In the genomic region with DNA sequence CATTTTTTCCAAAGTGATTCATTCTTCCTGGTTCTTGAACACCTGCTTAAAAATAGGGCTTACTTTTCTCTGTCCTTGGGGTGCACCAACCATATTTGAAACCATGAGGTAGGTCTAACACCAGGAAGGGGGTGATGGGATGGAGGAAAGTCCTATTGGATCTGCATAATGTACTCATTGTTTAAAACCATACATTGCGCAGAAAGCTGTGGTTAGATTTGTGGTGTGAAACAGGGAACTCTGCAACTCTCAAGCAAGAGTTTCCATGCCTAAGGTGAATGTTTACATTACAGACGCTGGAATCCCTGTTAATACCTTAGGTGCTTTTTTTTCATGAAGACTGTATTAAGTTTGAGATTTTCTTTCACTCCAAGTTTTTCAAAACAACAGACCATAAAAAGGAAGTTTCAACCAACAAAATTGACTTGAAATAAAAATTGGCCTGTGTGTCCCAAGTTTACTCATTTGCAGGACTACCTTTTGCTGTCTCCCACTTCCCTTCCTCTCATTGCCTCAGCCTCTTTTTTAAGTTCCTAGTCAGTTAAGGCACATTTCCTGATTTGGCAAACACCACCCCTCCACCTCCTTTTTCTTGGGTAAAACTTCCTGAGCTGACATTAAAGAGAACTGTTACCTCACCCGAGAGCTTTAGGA, we compare ENCODE assay signal across 18 cellular contexts. TPM values are rescaled to one million over a fixed set of nuclear protein-coding genes. Genes with fewer than 3 reads are reported as not detected.
A peak's percentile ranks its signal among the peaks of the same experiment; 100 is the strongest.
DNase-seq lines count a peak whose midpoint lies in the region; ATAC-seq and TF ChIP-seq lines count a peak whose summit lies in the region.
"Had no signal": no experiment of that assay in that cellular context is flagged by ENCODE, and none has a peak within 500 bp of the region (broad histone marks: within the 10 kb centered on the region; RNA-seq: fewer than 3 reads in every experiment).

No MANE protein-coding gene starts in this region.

- DNase-seq in activated CD8-positive, alpha-beta T cell treated with anti-CD3 and anti-CD28 coated beads for 36 hours, result no peak
- DNase-seq in activated CD8-positive, alpha-beta T cell treated with anti-CD3 and anti-CD28 coated beads, Interleukin-2, amount 10 ng/mL, durations not matched to agents 7 days and 5 days, result no peak
- DNase-seq in NOMO-1 (lab: John Stamatoyannopoulos, UW; ENCODE audit: unreplicated experiment in 2 of 2) (peak; percentile 75 to 82), esophagus squamous epithelium (lab: John Stamatoyannopoulos, UW) (no peak), cerebellar nuclear complex (lab: John Stamatoyannopoulos, UW) (no peak), NCI-H446 treated with DMSO at 0.1 percent for 48 hours (lab: John Stamatoyannopoulos, UW) (no peak), PC-3 (no peak)
- DNase-seq in stimulated activated naive B cell treated with anti-CD40 and anti-IgM and Interleukin-4, amounts not matched to agents 10 μg/mL and 1 μg/mL and 100 μg/mL, for 72 hours, result no peak
- DNase-seq: activated CD4-positive, alpha-beta T cell treated with anti-CD3 and anti-CD28 coated beads for 4 hours; Caco-2; cortex of kidney; NCI-H2171 treated with DMSO at 0.1 percent for 48 hours; OCI-M1; T-cell had no signal

- TF ChIP-seq POLR2A in esophagus squamous epithelium (IDR thresholded peaks at IDR 0.05), result no peak

- no peaks in the 10 kb centered on the region for H3K9me3 Mint-ChIP-seq in activated CD8-positive, alpha-beta T cell treated with anti-CD3 and anti-CD28 coated beads for 36 hours
- H3K9me3 Mint-ChIP-seq in activated CD8-positive, alpha-beta T cell treated with anti-CD3 and anti-CD28 coated beads, Interleukin-2, amount 10 ng/mL, durations not matched to agents 7 days and 5 days (ENCODE audit: insufficient read depth), result no peaks in the 10 kb centered on the region
- no peaks in the 10 kb centered on the region for H3K9me3 Mint-ChIP-seq in stimulated activated naive B cell treated with anti-CD40 and anti-IgM and Interleukin-4, amounts not matched to agents 10 μg/mL and 1 μg/mL and 100 μg/mL, for 72 hours
- H3K9me3 Mint-ChIP-seq: nephron, T-cell had no signal

- H3K27ac ChIP-seq in esophagus squamous epithelium, result peak overlapping the region in 3 of 4 donors; percentile 22 to 49 (median 39)
- H3K27ac ChIP-seq in PC-3 (ENCODE audit: low read length), result no peak overlapping the region
- H3K27ac ChIP-seq: A549 had no signal

- no peak for TF ChIP-seq CTCF in activated CD8-positive, alpha-beta T cell treated with anti-CD3 and anti-CD28 coated beads for 36 hours (IDR thresholded peaks at IDR 0.05)
- no peak for TF ChIP-seq CTCF in esophagus squamous epithelium (IDR thresholded peaks at IDR 0.05)
- no peak for TF ChIP-seq CTCF in PC-3 (conservative IDR thresholded peaks at IDR 0.05; ENCODE audit: low read depth, low read length)

- no peak overlapping the region for H3K9ac ChIP-seq in PC-3 (ENCODE audit: low read length)

- H3K79me2 ChIP-seq in PC-3 (ENCODE audit: low read length), result no peaks in the 10 kb centered on the region

- POLR2A ChIA-PET in activated CD8-positive, alpha-beta T cell treated with anti-CD3 and anti-CD28 coated beads for 36 hours (lab: Charles Lee), result interaction anchor here (1.0 kb wide), 1 partner anchor 21 kb away, joined by 3 read pairs; no protein-coding TSS in a partner anchor
- POLR2A ChIA-PET in activated CD8-positive, alpha-beta T cell treated with anti-CD3 and anti-CD28 coated beads, Interleukin-2, amount 10 ng/mL, durations not matched to agents 7 days and 5 days (lab: Charles Lee), result no interaction called here
- POLR2A ChIA-PET in PC-3 (lab: Charles Lee; ENCODE audit: unreplicated experiment), result no interaction called here

- peak overlapping the region; percentile 52 for H3K27ac Mint-ChIP-seq in activated CD8-positive, alpha-beta T cell treated with anti-CD3 and anti-CD28 coated beads for 36 hours
- no peak overlapping the region for H3K27ac Mint-ChIP-seq in activated CD8-positive, alpha-beta T cell treated with anti-CD3 and anti-CD28 coated beads, Interleukin-2, amount 10 ng/mL, durations not matched to agents 7 days and 5 days
- H3K27ac Mint-ChIP-seq in stimulated activated naive B cell treated with anti-CD40 and anti-IgM and Interleukin-4, amounts not matched to agents 10 μg/mL and 1 μg/mL and 100 μg/mL, for 72 hours, result no peak overlapping the region
- H3K27ac Mint-ChIP-seq: nephron had no signal

- no peaks in the 10 kb centered on the region for H3K9me3 ChIP-seq in esophagus squamous epithelium
- no peaks in the 10 kb centered on the region for H3K9me3 ChIP-seq in PC-3 (ENCODE audit: low read length)
- H3K9me3 ChIP-seq: A549, Caco-2, HAP-1, left lung had no signal

- H3K4me1 ChIP-seq in esophagus squamous epithelium, result peaks cover 0 to 19% (median 0%) of the 10 kb centered on the region in 3 donors
- H3K4me1 ChIP-seq in PC-3 (ENCODE audit: insufficient read depth, low read length), result no peaks in the 10 kb centered on the region
- H3K4me1 ChIP-seq: A549, Caco-2, HAP-1 had no signal

- 38 to 42% methylated on average over 3 of the region's 3 CpGs for WGBS in esophagus squamous epithelium, 2 donors

- no peak overlapping the region for H3K4me3 Mint-ChIP-seq in activated CD8-positive, alpha-beta T cell treated with anti-CD3 and anti-CD28 coated beads for 36 hours
- no peak overlapping the region for H3K4me3 Mint-ChIP-seq in activated CD8-positive, alpha-beta T cell treated with anti-CD3 and anti-CD28 coated beads, Interleukin-2, amount 10 ng/mL, durations not matched to agents 7 days and 5 days
- H3K4me3 Mint-ChIP-seq in stimulated activated naive B cell treated with anti-CD40 and anti-IgM and Interleukin-4, amounts not matched to agents 10 μg/mL and 1 μg/mL and 100 μg/mL, for 72 hours, result no peak overlapping the region
- H3K4me3 Mint-ChIP-seq: nephron, T-cell had no signal

- BruUV-seq in PC-3 (replicated peaks; lab: Mats Ljungman, UMichigan), result no TSS peak

- H3K27me3 Mint-ChIP-seq in activated CD8-positive, alpha-beta T cell treated with anti-CD3 and anti-CD28 coated beads for 36 hours, result peaks cover 7% of the 10 kb centered on the region
- peaks cover 3% of the 10 kb centered on the region for H3K27me3 Mint-ChIP-seq in activated CD8-positive, alpha-beta T cell treated with anti-CD3 and anti-CD28 coated beads, Interleukin-2, amount 10 ng/mL, durations not matched to agents 7 days and 5 days (ENCODE audit: low read depth)
- H3K27me3 Mint-ChIP-seq in stimulated activated naive B cell treated with anti-CD40 and anti-IgM and Interleukin-4, amounts not matched to agents 10 μg/mL and 1 μg/mL and 100 μg/mL, for 72 hours, result peaks cover 11 to 30% of the 10 kb centered on the region in 2 donors

- ATAC-seq in activated CD8-positive, alpha-beta T cell treated with anti-CD3 and anti-CD28 coated beads for 36 hours, result no peak
- ATAC-seq in activated CD8-positive, alpha-beta T cell treated with anti-CD3 and anti-CD28 coated beads, Interleukin-2, amount 10 ng/mL, durations not matched to agents 7 days and 5 days, result no peak
- peak; percentile 14 to 31 for ATAC-seq in stimulated activated naive B cell treated with anti-CD40 and anti-IgM and Interleukin-4, amounts not matched to agents 10 μg/mL and 1 μg/mL and 100 μg/mL, for 72 hours (replicated peaks)
- no peak for ATAC-seq in PC-3
- ATAC-seq: A549, T-cell had no signal

- intact Hi-C loops in activated CD8-positive, alpha-beta T cell treated with anti-CD3 and anti-CD28 coated beads for 36 hours (cut with micrococcal nuclease), result no loop called here
- intact Hi-C loops in esophagus squamous epithelium (cut with DNase I), result no loop called here
- intact Hi-C loops in PC-3 (cut with micrococcal nuclease), result no loop called here

- CTCF ChIA-PET in activated CD8-positive, alpha-beta T cell treated with anti-CD3 and anti-CD28 coated beads for 36 hours (lab: Charles Lee), result interaction anchor here (1.0 to 1.3 kb wide), 2 partner anchors 136 to 244 kb away, joined by 3 read pairs; no protein-coding TSS in a partner anchor
- CTCF ChIA-PET in activated CD8-positive, alpha-beta T cell treated with anti-CD3 and anti-CD28 coated beads, Interleukin-2, amount 10 ng/mL, durations not matched to agents 7 days and 5 days (lab: Charles Lee), result interaction anchor here (0.7 to 0.8 kb wide), 2 partner anchors 9 to 212 kb away, joined by 3 read pairs; no protein-coding TSS in a partner anchor
- CTCF ChIA-PET in PC-3 (lab: Charles Lee), result no interaction called here

- H3F3A ChIP-seq in PC-3 (ENCODE audit: low read length, unreplicated experiment), result no peaks in the 10 kb centered on the region

- H3K4me1 Mint-ChIP-seq in activated CD8-positive, alpha-beta T cell treated with anti-CD3 and anti-CD28 coated beads for 36 hours (ENCODE audit: low read depth), result peaks cover 18% of the 10 kb centered on the region
- H3K4me1 Mint-ChIP-seq in activated CD8-positive, alpha-beta T cell treated with anti-CD3 and anti-CD28 coated beads, Interleukin-2, amount 10 ng/mL, durations not matched to agents 7 days and 5 days (ENCODE audit: low read depth), result peaks cover 22% of the 10 kb centered on the region
- peaks cover 9 to 18% of the 10 kb centered on the region in 2 donors for H3K4me1 Mint-ChIP-seq in stimulated activated naive B cell treated with anti-CD40 and anti-IgM and Interleukin-4, amounts not matched to agents 10 μg/mL and 1 μg/mL and 100 μg/mL, for 72 hours

- H3K4me3 ChIP-seq in esophagus squamous epithelium, result no peak overlapping the region
- no peak overlapping the region for H3K4me3 ChIP-seq in PC-3 (ENCODE audit: low read length)
- H3K4me3 ChIP-seq: A549, HAP-1 had no signal

- no peaks in the 10 kb centered on the region for H3K9me2 ChIP-seq in PC-3 (replicated peaks; ENCODE audit: low read length)

- no peak overlapping the region for H3K4me2 ChIP-seq in PC-3 (ENCODE audit: low read length)
- H3K4me2 ChIP-seq: A549 had no signal

- no peaks in the 10 kb centered on the region for H4K20me1 ChIP-seq in PC-3 (ENCODE audit: low read length)

- no peaks in the 10 kb centered on the region for H3K36me3 Mint-ChIP-seq in activated CD8-positive, alpha-beta T cell treated with anti-CD3 and anti-CD28 coated beads for 36 hours (ENCODE audit: low read depth)
- H3K36me3 Mint-ChIP-seq in activated CD8-positive, alpha-beta T cell treated with anti-CD3 and anti-CD28 coated beads, Interleukin-2, amount 10 ng/mL, durations not matched to agents 7 days and 5 days (ENCODE audit: low read depth), result no peaks in the 10 kb centered on the region
- H3K36me3 Mint-ChIP-seq in stimulated activated naive B cell treated with anti-CD40 and anti-IgM and Interleukin-4, amounts not matched to agents 10 μg/mL and 1 μg/mL and 100 μg/mL, for 72 hours, result no peaks in the 10 kb centered on the region
- H3K36me3 Mint-ChIP-seq: T-cell had no signal

- no peaks in the 10 kb centered on the region for H3K27me3 ChIP-seq in esophagus squamous epithelium
- no peaks in the 10 kb centered on the region for H3K27me3 ChIP-seq in PC-3 (ENCODE audit: low read length)
- H3K27me3 ChIP-seq: left lung had no signal

- H2AFZ ChIP-seq in PC-3 (ENCODE audit: low read length), result no peak overlapping the region

- H3K36me3 ChIP-seq in esophagus squamous epithelium (no peaks in the 10 kb centered on the region), PC-3 (ENCODE audit: low read depth, low read length) (no peaks in the 10 kb centered on the region)
- H3K36me3 ChIP-seq: HAP-1, left lung had no signal

RNA-seq across cellular contexts. Expression of gene RBPJ, which starts 48.0 kb away (rescaled TPM):
- 100 to 1,000 TPM; 150 to 151 TPM for total RNA-seq in activated CD8-positive, alpha-beta T cell treated with anti-CD3 and anti-CD28 coated beads for 36 hours
- total RNA-seq in activated CD8-positive, alpha-beta T cell treated with anti-CD3 and anti-CD28 coated beads, Interleukin-2, amount 10 ng/mL, durations not matched to agents 7 days and 5 days, result 10 to 100 TPM; 61.7 to 72.3 TPM
- total RNA-seq in esophagus squamous epithelium (10 to 100 TPM; 28.7 to 65.6 (median 37.1) TPM), PC-3 (2014; rRNA removed) (31.5 and 39.1 TPM in 2 replicates)

Comparison
In these comparisons a context has a peak if more than half of its experiments do, and no peak if none do; other contexts are left out.
1. ATAC-seq: peak in stimulated activated naive B cell treated with anti-CD40 and anti-IgM and Interleukin-4, amounts not matched to agents 10 μg/mL and 1 μg/mL and 100 μg/mL, for 72 hours (2 of 2); none in activated CD8-positive, alpha-beta T cell treated with anti-CD3 and anti-CD28 coated beads for 36 hours (single experiment), activated CD8-positive, alpha-beta T cell treated with anti-CD3 and anti-CD28 coated beads, Interleukin-2, amount 10 ng/mL, durations not matched to agents 7 days and 5 days (single experiment) and PC-3 (single experiment).
2. DNase-seq: peak in NOMO-1 (2 of 2); none in activated CD8-positive, alpha-beta T cell treated with anti-CD3 and anti-CD28 coated beads for 36 hours (single experiment), activated CD8-positive, alpha-beta T cell treated with anti-CD3 and anti-CD28 coated beads, Interleukin-2, amount 10 ng/mL, durations not matched to agents 7 days and 5 days (single experiment), esophagus squamous epithelium (single experiment), stimulated activated naive B cell treated with anti-CD40 and anti-IgM and Interleukin-4, amounts not matched to agents 10 μg/mL and 1 μg/mL and 100 μg/mL, for 72 hours (single experiment), cerebellar nuclear complex (0 of 2), NCI-H446 treated with DMSO at 0.1 percent for 48 hours (single experiment) and PC-3 (single experiment).